Comparison of ENCODE assay signal across 8 cellular contexts in the genomic region with DNA sequence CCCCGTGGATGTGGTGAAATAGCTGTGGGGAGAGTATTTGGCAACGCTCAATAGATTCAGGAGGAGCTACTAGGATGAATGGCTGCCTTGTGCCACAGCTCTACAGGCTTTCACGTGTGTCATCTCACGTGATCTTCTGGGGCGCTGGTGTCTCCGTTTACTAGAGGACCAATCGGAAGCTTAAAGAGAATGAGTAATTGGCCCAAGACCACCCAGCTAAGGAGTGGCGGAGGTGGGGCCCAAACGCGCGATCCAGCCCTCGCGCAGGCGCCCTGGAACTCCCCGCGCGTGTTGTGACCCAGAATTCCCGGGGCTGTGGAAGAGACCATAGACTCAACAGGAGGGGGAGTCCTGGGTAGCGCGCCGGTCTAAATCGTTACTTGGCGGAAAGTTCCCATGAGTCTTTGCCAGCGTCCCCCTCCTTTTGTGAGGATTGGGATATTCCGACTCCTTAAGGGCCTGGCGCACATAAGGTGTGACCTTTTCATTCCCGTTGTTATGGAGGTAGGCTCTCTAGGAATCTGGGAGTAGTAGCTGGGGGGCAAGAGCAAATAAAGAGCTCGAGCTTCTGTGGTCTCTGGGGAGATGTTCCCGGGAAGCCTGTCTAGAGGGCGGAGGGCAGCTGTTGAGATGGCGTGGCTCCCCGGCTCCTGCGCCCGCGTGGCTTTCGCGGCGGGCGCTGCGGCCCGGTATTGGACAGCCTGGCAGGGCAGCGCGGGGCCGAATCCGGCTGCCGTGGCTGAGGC. TPM values are rescaled to one million over a fixed set of nuclear protein-coding genes. Genes with fewer than 3 reads are reported as not detected.
DNase-seq lines count a peak whose midpoint lies in the region; ATAC-seq and TF ChIP-seq lines count a peak whose summit lies in the region.

No MANE protein-coding gene starts in this region.

- H3K27me3 ChIP-seq in testis, result no peaks in the 10 kb centered on the region

- H3K27ac ChIP-seq in testis, result peak overlapping the region; percentile 72 to 87

- DNase-seq in GM10266 (ENCODE audit: extremely low spot score) (peak; percentile 98), NCI-H1092 treated with DMSO at 0.1 percent for 48 hours (lab: John Stamatoyannopoulos, UW) (peak; percentile 98), glutamatergic neuron (peak; percentile 95), omental fat pad (ENCODE audit: low spot score) (peak; percentile 72), testis (peak; percentile 97)

- H3K36me3 Mint-ChIP-seq in activated naive CD8-positive, alpha-beta T cell, result peaks cover 24% of the 10 kb centered on the region
- peaks cover 6% of the 10 kb centered on the region for H3K36me3 Mint-ChIP-seq in glutamatergic neuron (ENCODE audit: unreplicated experiment)

- peaks cover 36% of the 10 kb centered on the region for H3K4me1 Mint-ChIP-seq in activated naive CD8-positive, alpha-beta T cell (ENCODE audit: low read depth)
- H3K4me1 Mint-ChIP-seq in glutamatergic neuron (ENCODE audit: low read depth, unreplicated experiment), result peaks cover 25% of the 10 kb centered on the region

- peaks cover 12% of the 10 kb centered on the region for H3K4me1 ChIP-seq in testis

- H3K9me3 ChIP-seq in testis, result no peaks in the 10 kb centered on the region

- no peaks in the 10 kb centered on the region for H3K9me3 Mint-ChIP-seq in activated naive CD8-positive, alpha-beta T cell (ENCODE audit: low read depth)
- H3K9me3 Mint-ChIP-seq in glutamatergic neuron (ENCODE audit: unreplicated experiment), result peaks cover 12% of the 10 kb centered on the region

- 0 to 1% methylated on average over 37 to 46 of the region's 46 CpGs for WGBS in testis, 2 donors

- H3K27ac Mint-ChIP-seq in activated naive CD8-positive, alpha-beta T cell, result peak overlapping the region; percentile 100
- peak overlapping the region; percentile 99 for H3K27ac Mint-ChIP-seq in glutamatergic neuron (ENCODE audit: unreplicated experiment)

- ATAC-seq in HG02623 (IDR thresholded peaks at IDR 0.05; ENCODE audit: unreplicated experiment), result peak; percentile 75
- peak; percentile 91 for ATAC-seq in SK-N-SH treated with all-trans-retinoic acid at 6 μM for 48 hours
- ATAC-seq in omental fat pad (ENCODE audit: low FRiP score), result peak; percentile 96

- intact Hi-C loops in testis (cut with DNase I; ENCODE audit: low total_unique reads), result no loop called here

- peak overlapping the region; percentile 100 for H3K4me3 Mint-ChIP-seq in activated naive CD8-positive, alpha-beta T cell
- peak overlapping the region; percentile 98 for H3K4me3 Mint-ChIP-seq in glutamatergic neuron (ENCODE audit: unreplicated experiment)

- H3K36me3 ChIP-seq in testis (ENCODE audit: low read depth, missing control alignments), result no peaks in the 10 kb centered on the region

- peak overlapping the region; percentile 80 to 89 for H3K4me3 ChIP-seq in testis

- TF ChIP-seq CTCF in GM10266 (IDR thresholded peaks at IDR 0.05; ENCODE audit: control insufficient read depth, insufficient read depth, low read depth, missing control alignments) (no peak), glutamatergic neuron (IDR thresholded peaks at IDR 0.05; ENCODE audit: partially characterized antibody, unreplicated experiment) (no peak), omental fat pad (IDR thresholded peaks at IDR 0.05) (no peak), testis (IDR thresholded peaks at IDR 0.05) (no peak)

- no peaks in the 10 kb centered on the region for H3K27me3 Mint-ChIP-seq in activated naive CD8-positive, alpha-beta T cell
- peaks cover 19% of the 10 kb centered on the region for H3K27me3 Mint-ChIP-seq in glutamatergic neuron (ENCODE audit: unreplicated experiment)

- TF ChIP-seq POLR2A in testis (IDR thresholded peaks at IDR 0.05), result peak; percentile 42

TF ChIP-seq in SK-N-SH treated with all-trans-retinoic acid at 6 μM for 48 hours, 23 proteins besides CTCF, POLR2A, EP300 and RAD21:
- TF ChIP-seq, protein P1, sequence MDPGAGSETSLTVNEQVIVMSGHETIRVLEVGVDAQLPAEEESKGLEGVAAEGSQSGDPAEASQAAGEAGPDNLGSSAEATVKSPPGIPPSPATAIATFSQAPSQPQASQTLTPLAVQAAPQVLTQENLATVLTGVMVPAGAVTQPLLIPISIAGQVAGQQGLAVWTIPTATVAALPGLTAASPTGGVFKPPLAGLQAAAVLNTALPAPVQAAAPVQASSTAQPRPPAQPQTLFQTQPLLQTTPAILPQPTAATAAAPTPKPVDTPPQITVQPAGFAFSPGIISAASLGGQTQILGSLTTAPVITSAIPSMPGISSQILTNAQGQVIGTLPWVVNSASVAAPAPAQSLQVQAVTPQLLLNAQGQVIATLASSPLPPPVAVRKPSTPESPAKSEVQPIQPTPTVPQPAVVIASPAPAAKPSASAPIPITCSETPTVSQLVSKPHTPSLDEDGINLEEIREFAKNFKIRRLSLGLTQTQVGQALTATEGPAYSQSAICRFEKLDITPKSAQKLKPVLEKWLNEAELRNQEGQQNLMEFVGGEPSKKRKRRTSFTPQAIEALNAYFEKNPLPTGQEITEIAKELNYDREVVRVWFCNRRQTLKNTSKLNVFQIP (CRISPR knock-in tag; IDR thresholded peaks at IDR 0.05; ENCODE audit: borderline replicate concordance, low read depth), result 0 out of 2 replicates have a peak, but pooled peaks have one; percentile 58
- TF ChIP-seq GLIS3 (CRISPR knock-in tag; IDR thresholded peaks at IDR 0.05) (0 out of 2 replicates have a peak, but pooled peaks have one; percentile 77), TOX (CRISPR knock-in tag; IDR thresholded peaks at IDR 0.05; ENCODE audit: borderline replicate concordance) (no peak), ZFP30 (CRISPR knock-in tag; IDR thresholded peaks at IDR 0.05) (no peak)

RNA-seq across cellular contexts. Expression of a gene that starts 23.4 kb away (rescaled TPM):
- total RNA-seq in glutamatergic neuron (ENCODE audit: unreplicated experiment) (27.0 TPM), omental fat pad (10 to 100 TPM; 12.1 to 47.6 (median 28.9) TPM), testis (1 to 10 TPM; 7.1 to 7.7 TPM)
- polyA plus RNA-seq in testis (ENCODE audit: insufficient read depth, low read depth, low replicate concordance), result 7.6 TPM

RNA-seq across cellular contexts. Expression of a gene that starts 53.3 kb away (rescaled TPM):
- 7.3 TPM for total RNA-seq in glutamatergic neuron (ENCODE audit: unreplicated experiment)
- 1 to 10 TPM in 3 of 4 donors, under 1 TPM in 1; 0.74 to 3.5 (median 2.1) TPM for total RNA-seq in omental fat pad
- total RNA-seq in testis, result 10 to 100 TPM; 44.5 to 47.9 TPM
- 39.1 TPM for polyA plus RNA-seq in testis (ENCODE audit: insufficient read depth, low read depth, low replicate concordance)

RNA-seq across cellular contexts. Expression of a gene that starts 57.8 kb away (rescaled TPM):
- total RNA-seq in glutamatergic neuron (ENCODE audit: unreplicated experiment) (1,286 TPM), omental fat pad (1,000 to 10,000 TPM in 1 of 4 donors, 100 to 1,000 TPM in 3; 679 to 1,195 (median 826) TPM), testis (1,000 to 10,000 TPM; 1,859 to 1,996 TPM)
- 3,514 TPM for polyA plus RNA-seq in testis (ENCODE audit: insufficient read depth, low read depth, low replicate concordance)

Comparison
In these comparisons a context has a peak if more than half of its experiments do, and no peak if none do; other contexts are left out.
1. Peak in every context shown above with its lines: DNase-seq, ATAC-seq, H3K4me3 ChIP-seq and H3K27ac ChIP-seq.